Comparison of ENCODE assay signal across 11 cellular contexts in genomic region chr13:51731759-51732158, GRCh38.
DNase-seq lines count a peak whose midpoint lies in the region; ATAC-seq and TF ChIP-seq lines count a peak whose summit lies in the region.
"Had no signal": no experiment of that assay in that cellular context is flagged by ENCODE, and none has a peak within 500 bp of the region (broad histone marks: within the 10 kb centered on the region; RNA-seq: fewer than 3 reads in every experiment).

No MANE protein-coding gene starts in this region.

- H4K91ac ChIP-seq in mesenchymal stem cell (ENCODE audit: low read length) = no peak overlapping the region

- POLR2A ChIA-PET in AG04449 (lab: Yijun Ruan, JAX) = interaction anchor here (0.6 to 1.8 kb wide), 5 partner anchors 88 to 279 kb away, joined by 3 to 13 read pairs (median 4); partner anchors contain the start of gene INTS6

- CTCF ChIA-PET in AG04449 (lab: Yijun Ruan, JAX) = interaction anchor here (0.6 to 3.4 kb wide), 21 partner anchors 9 to 589 kb away, joined by 3 to 21 read pairs (median 5); partner anchors contain the start of gene INTS6

- no peak for TF ChIP-seq EP300 in Ishikawa (IDR thresholded peaks at IDR 0.05; ENCODE audit: borderline replicate concordance)

- no peaks in the 10 kb centered on the region for H3K27me3 Mint-ChIP-seq in endodermal cell (ENCODE audit: insufficient read depth)

- no peak overlapping the region for H2AFZ ChIP-seq in mesenchymal stem cell (ENCODE audit: low read depth, low read length)

- H3K9me3 Mint-ChIP-seq in endodermal cell = no peaks in the 10 kb centered on the region

- ATAC-seq in HG03139 (IDR thresholded peaks at IDR 0.05; ENCODE audit: unreplicated experiment) = no peak
- ATAC-seq in HG02970 (IDR thresholded peaks at IDR 0.05; ENCODE audit: low FRiP score, unreplicated experiment) = no peak
- ATAC-seq: K562 had no signal

- no peak overlapping the region for H3K27ac Mint-ChIP-seq in endodermal cell

- H3K4me1 ChIP-seq in endodermal cell (ENCODE audit: control insufficient read depth, insufficient read depth, low read length) (no peaks in the 10 kb centered on the region), mesenchymal stem cell (ENCODE audit: control insufficient read depth, insufficient read depth, low read depth, low read length) (peaks cover 21% of the 10 kb centered on the region)

- H3K4me3 ChIP-seq in AG04449 (ENCODE audit: low read depth, low read length) (no peak overlapping the region), endodermal cell (ENCODE audit: low read length) (no peak overlapping the region), mesenchymal stem cell (ENCODE audit: insufficient read depth in 1 of 2, low read depth in 1 of 2, low read length in 2 of 2) (peak overlapping the region in 1 of 2 experiments; percentile 4)
- H3K4me3 ChIP-seq: K562, SJCRH30 had no signal

- no peaks in the 10 kb centered on the region for H3K27me3 ChIP-seq in endodermal cell (ENCODE audit: control insufficient read depth, insufficient read depth, low read length, poor library complexity, severe bottlenecking)
- H3K27me3 ChIP-seq in mesenchymal stem cell (ENCODE audit: control insufficient read depth in 1 of 2, insufficient read depth in 1 of 2, low read length in 2 of 2) = no peaks in the 10 kb centered on the region
- H3K27me3 ChIP-seq: SJCRH30 had no signal

- H2BK5ac ChIP-seq in mesenchymal stem cell (ENCODE audit: low read depth, low read length, poor library complexity, severe bottlenecking) = no peak overlapping the region

- H2BK15ac ChIP-seq in mesenchymal stem cell (ENCODE audit: low read depth, poor library complexity, severe bottlenecking) = no peak overlapping the region

- H3K18ac ChIP-seq in mesenchymal stem cell (ENCODE audit: low read depth in 1 of 2, low read length in 2 of 2) = no peak overlapping the region

- no peak overlapping the region for H3K14ac ChIP-seq in mesenchymal stem cell (ENCODE audit: low read length in 2 of 2)

- no peak overlapping the region for H3K23ac ChIP-seq in mesenchymal stem cell (ENCODE audit: low read length in 2 of 2)

- H2BK12ac ChIP-seq in mesenchymal stem cell (ENCODE audit: low read length in 2 of 2) = peak overlapping the region in 1 of 2 experiments; percentile 7

- DNase-seq in AG04449 (ENCODE audit: low read depth, low spot score) (no peak), endodermal cell (no peak), mesenchymal stem cell (peak; percentile 62), NCI-H2171 treated with DMSO at 0.1 percent for 48 hours (lab: John Stamatoyannopoulos, UW) (no peak), cortex of kidney (lab: John Stamatoyannopoulos, UW) (no peak)
- DNase-seq: activated gamma-delta T cell had no signal

- peaks cover 22% of the 10 kb centered on the region for H3K79me1 ChIP-seq in mesenchymal stem cell (replicated peaks; ENCODE audit: low read length, poor library complexity, severe bottlenecking)

- H3K4me2 ChIP-seq in mesenchymal stem cell (ENCODE audit: low read length, poor library complexity, severe bottlenecking) = no peak overlapping the region

- no peak overlapping the region for H3K4ac ChIP-seq in mesenchymal stem cell (ENCODE audit: low read depth in 1 of 2, low read length in 2 of 2)

- peak; percentile 20; the same call in 1 of the 2 replicates for TF ChIP-seq RAD21 in Ishikawa (IDR thresholded peaks at IDR 0.05; ENCODE audit: low read depth)

- WGBS in endodermal cell (ENCODE audit: insufficient coverage in 1 of 2, insufficient read length in 1 of 2), 2 experiments = 90% methylated on average over 3 to 4 of the region's 4 CpGs
- WGBS in mesenchymal stem cell = 92% methylated on average over 2 of the region's 4 CpGs

- H3K27ac ChIP-seq in endodermal cell (ENCODE audit: low read depth, low read length) (no peak overlapping the region), mesenchymal stem cell (ENCODE audit: low read length, poor library complexity, severe bottlenecking) (no peak overlapping the region)
- H3K27ac ChIP-seq: SJCRH30 had no signal

- TF ChIP-seq CTCF in AG04449 (IDR thresholded peaks at IDR 0.05; ENCODE audit: insufficient read depth, low read length, missing control alignments) (peak; percentile 34), endodermal cell (conservative IDR thresholded peaks at IDR 0.05) (peak; percentile 38)

- no peaks in the 10 kb centered on the region for H3K4me1 Mint-ChIP-seq in endodermal cell

- H3K36me3 Mint-ChIP-seq in endodermal cell (ENCODE audit: low read depth) = peaks cover 19% of the 10 kb centered on the region

- no peak overlapping the region for H2AK5ac ChIP-seq in mesenchymal stem cell (ENCODE audit: low read length, severe bottlenecking)

- no peak overlapping the region for H3K9ac ChIP-seq in endodermal cell (ENCODE audit: extremely low read depth, low read length, poor library complexity, severe bottlenecking)
- H3K9ac ChIP-seq in mesenchymal stem cell (ENCODE audit: low read length) = peak overlapping the region; percentile 86

- H4K8ac ChIP-seq in mesenchymal stem cell (ENCODE audit: low read length) = no peak overlapping the region

- H3K4me3 Mint-ChIP-seq in endodermal cell = no peak overlapping the region

- H3K9me3 ChIP-seq in endodermal cell (ENCODE audit: control insufficient read depth, low read length) = no peaks in the 10 kb centered on the region
- no peaks in the 10 kb centered on the region for H3K9me3 ChIP-seq in mesenchymal stem cell (ENCODE audit: control insufficient read depth, low read length)
- H3K9me3 ChIP-seq: SJCRH30 had no signal

- peaks cover 13% of the 10 kb centered on the region for H3K36me3 ChIP-seq in endodermal cell (ENCODE audit: control insufficient read depth, insufficient read depth, low read length)
- H3K36me3 ChIP-seq in mesenchymal stem cell (ENCODE audit: control insufficient read depth in 1 of 2, insufficient read depth in 2 of 2, low read depth in 1 of 2, low read length in 2 of 2) = peaks cover 6 to 29% of the 10 kb centered on the region in 2 experiments

- H2BK120ac ChIP-seq in mesenchymal stem cell (ENCODE audit: low read depth, low read length) = no peak overlapping the region

TF ChIP-seq in Ishikawa, 13 proteins besides CTCF, POLR2A, EP300 and RAD21:
- no peak for TF ChIP-seq ZBTB7A (IDR thresholded peaks at IDR 0.05; ENCODE audit: low read depth)
- TF ChIP-seq USF1 (IDR thresholded peaks at IDR 0.05) = no peak
- no peak for TF ChIP-seq TEAD4 (IDR thresholded peaks at IDR 0.05)
- TF ChIP-seq MAX (IDR thresholded peaks at IDR 0.05) = no peak
- no peak for TF ChIP-seq TCF12 (IDR thresholded peaks at IDR 0.05; ENCODE audit: low read depth)
- no peak for TF ChIP-seq EGR1 (IDR thresholded peaks at IDR 0.05)
- TF ChIP-seq REST (IDR thresholded peaks at IDR 0.05; ENCODE audit: low read depth) = no peak
- no peak for TF ChIP-seq CREB1 (IDR thresholded peaks at IDR 0.05; ENCODE audit: low read depth)
- no peak for TF ChIP-seq FOXM1 (IDR thresholded peaks at IDR 0.05; ENCODE audit: borderline replicate concordance, low read depth)
- TF ChIP-seq TAF1 (IDR thresholded peaks at IDR 0.05; ENCODE audit: low read depth) = no peak
- no peak for TF ChIP-seq CEBPB (IDR thresholded peaks at IDR 0.05)
- TF ChIP-seq NFIC (IDR thresholded peaks at IDR 0.05) = no peak
- no peak for TF ChIP-seq YY1 (IDR thresholded peaks at IDR 0.05; ENCODE audit: low read depth)
